ENCODE assay signal across 9 cellular contexts in genomic region chr12:93778306-93778705, GRCh38.
DNase-seq lines count a peak whose midpoint lies in the region; ATAC-seq and TF ChIP-seq lines count a peak whose summit lies in the region.
"Had no signal": no experiment of that assay in that cellular context is flagged by ENCODE, and none has a peak within 500 bp of the region (broad histone marks: within the 10 kb centered on the region; RNA-seq: fewer than 3 reads in every experiment).

No MANE protein-coding gene starts in this region.

- no peaks in the 10 kb centered on the region for H3K9me2 ChIP-seq in SK-N-SH

- peaks cover 6 to 45% of the 10 kb centered on the region in 2 experiments; a peak in 3 of 4 replicates for H3K4me1 ChIP-seq in SK-N-SH (ENCODE audit: control insufficient read depth in 1 of 2, insufficient read depth in 2 of 2, low read depth in 1 of 2, low read length in 1 of 2)
- peaks cover 43% of the 10 kb centered on the region for H3K4me1 ChIP-seq in parathyroid adenoma

- ATAC-seq in HG03175 (IDR thresholded peaks at IDR 0.05; ENCODE audit: unreplicated experiment) = no peak
- no peak for ATAC-seq in HG03460 (IDR thresholded peaks at IDR 0.05; ENCODE audit: unreplicated experiment)

- H3K27me3 ChIP-seq in SK-N-SH (ENCODE audit: insufficient read depth) (no peaks in the 10 kb centered on the region), parathyroid adenoma (ENCODE audit: control insufficient read depth, insufficient read depth, low read length) (no peaks in the 10 kb centered on the region)

- H3K9ac ChIP-seq in SK-N-SH (peak overlapping the region; percentile 35; the same call in 1 of the 2 replicates), parathyroid adenoma (no peak overlapping the region)

- POLR2A ChIA-PET in SK-N-SH (lab: Yijun Ruan, JAX) = no interaction called here

- H3K4me3 ChIP-seq in SK-N-SH (ENCODE audit: low read depth in 2 of 2, low read length in 1 of 2) (no peak overlapping the region), fibroblast of the aortic adventitia (ENCODE audit: low read depth, low read length) (no peak overlapping the region), parathyroid adenoma (ENCODE audit: low read depth, low read length) (peak overlapping the region; percentile 31)

- no peak for TF ChIP-seq POLR2A in erythroblast (IDR thresholded peaks at IDR 0.05; ENCODE audit: low read length)

- no peak for TF ChIP-seq EP300 in SK-N-SH (IDR thresholded peaks at IDR 0.05; ENCODE audit: borderline replicate concordance in 1 of 2, low read depth in 1 of 2, low read length in 1 of 2)

- H3K79me2 ChIP-seq in SK-N-SH (ENCODE audit: insufficient read depth) = peaks cover 3% of the 10 kb centered on the region; the same call in 1 of the 2 replicates
- H3K79me2 ChIP-seq in parathyroid adenoma = peaks cover 18% of the 10 kb centered on the region

- TF ChIP-seq CTCF in AG09319 (IDR thresholded peaks at IDR 0.05; ENCODE audit: low read depth, low read length) = no peak
- TF ChIP-seq CTCF in SK-N-SH (IDR thresholded peaks at IDR 0.05) = no peak
- no peak for TF ChIP-seq CTCF in fibroblast of the aortic adventitia (IDR thresholded peaks at IDR 0.05; ENCODE audit: insufficient read depth, low read length)
- TF ChIP-seq CTCF in parathyroid adenoma (IDR thresholded peaks at IDR 0.05) = no peak

- H3K27ac ChIP-seq in SK-N-SH (ENCODE audit: low read depth in 2 of 2, low read length in 1 of 2) (peak overlapping the region; percentile 69 to 86; a peak in 3 of 4 replicates), parathyroid adenoma (peak overlapping the region; percentile 95)

- CTCF ChIA-PET in SK-N-SH (lab: Yijun Ruan, JAX) = interaction anchor here (0.7 to 2.3 kb wide), 4 partner anchors 61 to 324 kb away, joined by 3 to 5 read pairs (median 4); no protein-coding TSS in a partner anchor

- WGBS in SK-N-SH (ENCODE audit: low lambda C conversion rate) = 62% methylated on average over 5 of the region's 5 CpGs

- H4K20me1 ChIP-seq in SK-N-SH (ENCODE audit: insufficient read depth) = no peaks in the 10 kb centered on the region

- peaks cover 32% of the 10 kb centered on the region for H3F3A ChIP-seq in SK-N-SH (replicated peaks; ENCODE audit: insufficient read depth)

- H3K4me2 ChIP-seq in SK-N-SH (peak overlapping the region; percentile 27; the same call in 1 of the 2 replicates), parathyroid adenoma (ENCODE audit: low read length) (peak overlapping the region; percentile 50)

- H3K9me3 ChIP-seq in SK-N-SH (no peaks in the 10 kb centered on the region), parathyroid adenoma (ENCODE audit: control insufficient read depth, low read length) (no peaks in the 10 kb centered on the region)
- H3K9me3 ChIP-seq: Caco-2 had no signal

- DNase-seq in AG09319 (ENCODE audit: extremely low read depth, low read depth) (peak; percentile 94), SK-N-SH (no peak), fibroblast of the aortic adventitia (ENCODE audit: low read depth) (peak; percentile 97), erythroblast (lab: John Stamatoyannopoulos, UW) (no peak)
- DNase-seq in stimulated activated CD4-positive, alpha-beta T cell treated with anti-CD3 and anti-CD28 coated beads, Interleukin-4, amount 100 ng/mL, for 4 hours = no peak
- DNase-seq: Caco-2 had no signal

- H2AFZ ChIP-seq in SK-N-SH (ENCODE audit: low read depth) = no peak overlapping the region; the same call in 1 of the 2 replicates
- peak overlapping the region; percentile 24 for H2AFZ ChIP-seq in parathyroid adenoma

- no peak for TF ChIP-seq RAD21 in SK-N-SH (IDR thresholded peaks at IDR 0.05; ENCODE audit: low read length)

- H3K36me3 ChIP-seq in SK-N-SH (replicated peaks in 1 of 2; ENCODE audit: control insufficient read depth in 1 of 2, insufficient read depth in 2 of 2, low read length in 1 of 2) (no peaks in the 10 kb centered on the region), parathyroid adenoma (ENCODE audit: control insufficient read depth, insufficient read depth, low read length) (no peaks in the 10 kb centered on the region)

TF ChIP-seq in SK-N-SH, 30 proteins besides CTCF, POLR2A, EP300 and RAD21:
- peak; percentile 63 for TF ChIP-seq NRF1 (IDR thresholded peaks at IDR 0.05; ENCODE audit: low read depth, low read length)
- TF ChIP-seq FOSL2 (IDR thresholded peaks at IDR 0.05; ENCODE audit: borderline replicate concordance, low read depth) = peak; percentile 16; the same call in 1 of the 2 replicates
- TF ChIP-seq RXRA (IDR thresholded peaks at IDR 0.05; ENCODE audit: borderline replicate concordance, low read depth) = no peak
- peak; percentile 48; the same call in 1 of the 2 replicates for TF ChIP-seq MEF2A (IDR thresholded peaks at IDR 0.05; ENCODE audit: borderline replicate concordance, low read depth)
- TF ChIP-seq NFIC (IDR thresholded peaks at IDR 0.05; ENCODE audit: borderline replicate concordance) = peak; percentile 19; the same call in 1 of the 2 replicates
- peak; percentile 41; the same call in 1 of the 2 replicates for TF ChIP-seq PBX3 (IDR thresholded peaks at IDR 0.05)
- no peak for TF ChIP-seq YY1 (IDR thresholded peaks at IDR 0.05; ENCODE audit: low read depth)
- TF ChIP-seq FOXJ3 (CRISPR knock-in tag; IDR thresholded peaks at IDR 0.05) = no peak

Comparison
In these comparisons a context has a peak if more than half of its experiments do, and no peak if none do; other contexts are left out.
1. DNase-seq: peak in AG09319 (single experiment) and fibroblast of the aortic adventitia (single experiment); none in SK-N-SH (single experiment), stimulated activated CD4-positive, alpha-beta T cell treated with anti-CD3 and anti-CD28 coated beads, Interleukin-4, amount 100 ng/mL, for 4 hours (0 of 2) and erythroblast (0 of 2).